8 cellular contexts compared by ENCODE assay signal in genomic region chr10:22505923-22506685, GRCh38.
DNase-seq lines count a peak whose midpoint lies in the region; ATAC-seq, FAIRE-seq and TF ChIP-seq lines count a peak whose summit lies in the region.

No MANE protein-coding gene starts in this region.

- TF ChIP-seq CTCF in OCI-LY3 (IDR thresholded peaks at IDR 0.05; ENCODE audit: low read depth, low read length) (no peak), K562 (IDR thresholded peaks at IDR 0.05 in 2 of 3, conservative IDR thresholded peaks at IDR 0.05 in 1 of 3; ENCODE audit: insufficient read depth in 2 of 3, low read depth in 1 of 3, low read length in 3 of 3) (no peak)

- H3K4me1 ChIP-seq in OCI-LY3 (ENCODE audit: low read length) (peaks cover 12% of the 10 kb centered on the region), K562 (replicated peaks in 1 of 2; ENCODE audit: control insufficient read depth in 2 of 2, insufficient read depth in 2 of 2, low read length in 2 of 2) (peaks cover 0 to 21% of the 10 kb centered on the region in 2 experiments; a peak in 3 of 5 replicates)

- BruUV-seq in K562 (replicated peaks; lab: Mats Ljungman, UMichigan): no TSS peak

- no peaks in the 10 kb centered on the region for H3K9me3 ChIP-seq in OCI-LY3 (ENCODE audit: insufficient read depth, low read length)
- no peaks in the 10 kb centered on the region for H3K9me3 ChIP-seq in K562 (replicated peaks; ENCODE audit: control insufficient read depth, insufficient read depth, low read depth, low read length)

- H3K9ac ChIP-seq in OCI-LY3 (ENCODE audit: low read length): no peak overlapping the region
- H3K9ac ChIP-seq in K562 (ENCODE audit: insufficient read depth in 1 of 2, low read depth in 2 of 2, low read length in 2 of 2): no peak overlapping the region

- H3K79me2 ChIP-seq in OCI-LY3 (ENCODE audit: low read length) (no peaks in the 10 kb centered on the region), K562 (ENCODE audit: control insufficient read depth, insufficient read depth, low read length) (no peaks in the 10 kb centered on the region)

- H3K4me3 ChIP-seq in OCI-LY3 (ENCODE audit: low read length) (peak overlapping the region; percentile 19; the same call in 1 of the 2 replicates), K562 (no peak overlapping the region)

- H3K27ac ChIP-seq in OCI-LY3 (ENCODE audit: low read length): no peak overlapping the region
- no peak overlapping the region for H3K27ac ChIP-seq in K562 (ENCODE audit: extremely low read depth, low read depth, low read length)

- H4K20me1 ChIP-seq in OCI-LY3 (ENCODE audit: insufficient read depth, low read length): no peaks in the 10 kb centered on the region
- H4K20me1 ChIP-seq in K562 (replicated peaks; ENCODE audit: control insufficient read depth, insufficient read depth, low read length): no peaks in the 10 kb centered on the region

- in situ Hi-C loops in K562 (cut with MboI): no loop called here

- WGBS in K562 (ENCODE audit: insufficient coverage, low coverage, missing lambda C conversion rate): 39% methylated on average over 11 of the region's 11 CpGs

- peak; percentile 62 for ATAC-seq in GM19395 (IDR thresholded peaks at IDR 0.05; ENCODE audit: unreplicated experiment)
- ATAC-seq in K562: no peak

- H3K27me3 ChIP-seq in OCI-LY3 (ENCODE audit: low read depth, low read length) (no peaks in the 10 kb centered on the region), K562 (ENCODE audit: control insufficient read depth in 2 of 2, insufficient read depth in 2 of 2, low read length in 2 of 2) (no peaks in the 10 kb centered on the region)

- DNase-seq in K562 (ENCODE audit: extremely low read depth in 1 of 4, low spot score in 3 of 4) (no peak), NCI-H1694 (lab: John Stamatoyannopoulos, UW) (no peak), HT-29 (ENCODE audit: low spot score) (no peak), foreskin melanocyte (no peak), cerebellar nuclear complex (lab: John Stamatoyannopoulos, UW) (no peak)
- DNase-seq in stimulated activated CD8-positive, alpha-beta memory T cell treated with anti-CD3 and anti-CD28 coated beads, Interleukin-12 subunit alpha, Interleukin-12 subunit beta, amount 100 ng/mL, for 24 hours (ENCODE audit: extremely low read depth): peak; percentile 35

- intact Hi-C loops in K562 (cut with micrococcal nuclease): no loop called here

- no peak for TF ChIP-seq EP300 in K562 (IDR thresholded peaks at IDR 0.05; ENCODE audit: low read length)

- no peak overlapping the region for H2AFZ ChIP-seq in OCI-LY3 (ENCODE audit: low read depth, low read length)
- H2AFZ ChIP-seq in K562 (ENCODE audit: low read depth, low read length): no peak overlapping the region

- no peak for FAIRE-seq in K562 (lab: Jason Lieb, UNC)

- H3K4me2 ChIP-seq in OCI-LY3 (ENCODE audit: low read length) (peak overlapping the region; percentile 39), K562 (ENCODE audit: insufficient read depth, low read length) (no peak overlapping the region)

- TF ChIP-seq POLR2A in K562 (conservative IDR thresholded peaks at IDR 0.05): no peak

- H3K36me3 ChIP-seq in OCI-LY3 (replicated peaks; ENCODE audit: low read depth, low read length) (no peaks in the 10 kb centered on the region), K562 (ENCODE audit: control insufficient read depth, insufficient read depth, low read length) (no peaks in the 10 kb centered on the region)

- no peak for TF ChIP-seq RAD21 in K562 (CRISPR knock-in tag; conservative IDR thresholded peaks at IDR 0.05 in 1 of 2, IDR thresholded peaks at IDR 0.05 in 1 of 2)

- POLR2A ChIA-PET in K562 (lab: Yijun Ruan, JAX): no interaction called here

- H3K9me1 ChIP-seq in K562 (ENCODE audit: control insufficient read depth, insufficient read depth, low read length): no peaks in the 10 kb centered on the region

- CTCF ChIA-PET in K562 (lab: Yijun Ruan, JAX; ENCODE audit: low intra/inter-chr PET ratio): no interaction called here

TF ChIP-seq in K562, 482 proteins besides CTCF, POLR2A, EP300 and RAD21:
- TF ChIP-seq PBX2 (CRISPR knock-in tag; IDR thresholded peaks at IDR 0.05; ENCODE audit: low read depth) (no peak), PBX2 (tag; conservative IDR thresholded peaks at IDR 0.05; ENCODE audit: low read depth) (peak; percentile 39; the same call in 1 of the 2 replicates), PPARD (CRISPR knock-in tag; IDR thresholded peaks at IDR 0.05) (no peak)
